ENCODE assay signal across 14 cellular contexts in the genomic region with DNA sequence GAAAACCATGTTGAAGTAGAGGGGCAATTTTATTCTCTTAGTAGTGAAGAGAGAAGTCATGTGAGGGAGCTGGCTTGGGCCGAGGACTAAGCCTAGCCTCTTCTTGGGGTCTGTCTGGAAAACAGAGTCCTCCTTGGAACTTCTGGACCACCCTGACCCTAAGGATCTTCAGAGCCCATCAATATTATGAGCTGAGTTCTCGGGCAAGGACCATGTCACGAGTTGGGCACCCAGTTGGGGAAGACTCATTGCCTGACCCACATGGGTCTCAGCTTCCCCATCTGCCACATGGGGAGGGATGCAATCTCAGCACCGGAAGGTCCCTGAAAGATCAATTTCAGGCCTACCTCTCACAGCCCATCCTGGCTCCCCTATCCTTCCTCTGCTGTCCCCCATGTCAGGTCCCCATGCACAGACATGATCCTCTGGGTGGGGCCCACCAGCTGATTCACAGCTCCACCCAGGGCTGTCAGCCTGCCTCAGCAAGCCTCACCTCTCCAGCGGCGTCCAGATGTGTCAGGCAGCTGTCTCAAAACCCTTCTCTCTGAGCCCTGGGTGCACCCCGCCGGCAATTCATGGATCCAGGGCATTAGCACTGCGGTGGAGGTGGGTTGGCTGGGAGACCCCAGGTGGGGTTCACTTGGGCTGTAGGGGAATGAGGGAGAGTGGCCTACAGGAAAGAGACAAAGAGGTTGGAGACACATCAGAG. TPM values are rescaled to one million over a fixed set of nuclear protein-coding genes. Genes with fewer than 3 reads are reported as not detected.
DNase-seq lines count a peak whose midpoint lies in the region; ATAC-seq and TF ChIP-seq lines count a peak whose summit lies in the region.
"Had no signal": no experiment of that assay in that cellular context is flagged by ENCODE, and none has a peak within 500 bp of the region (broad histone marks: within the 10 kb centered on the region; RNA-seq: fewer than 3 reads in every experiment).

No MANE protein-coding gene starts in this region.

- WGBS in testis, 2 donors, result 86 to 88% methylated on average over 9 of the region's 9 CpGs

- peaks cover 61% of the 10 kb centered on the region for H3K4me1 Mint-ChIP-seq in activated CD4-positive, alpha-beta T cell treated with anti-CD3 and anti-CD28 coated beads, Interleukin-2, amount 10 ng/mL, durations not matched to agents 24 days and 14 days
- H3K4me1 Mint-ChIP-seq in activated B cell treated with CpG ODN at 0.5 μM for 24 hours (peaks cover 71% of the 10 kb centered on the region), osteocyte (ENCODE audit: unreplicated experiment) (peaks cover 11% of the 10 kb centered on the region)

- H3K36me3 Mint-ChIP-seq in activated CD4-positive, alpha-beta T cell treated with anti-CD3 and anti-CD28 coated beads, Interleukin-2, amount 10 ng/mL, durations not matched to agents 24 days and 14 days (ENCODE audit: low read depth), result peaks cover 52% of the 10 kb centered on the region
- peaks cover 51% of the 10 kb centered on the region for H3K36me3 Mint-ChIP-seq in activated B cell treated with CpG ODN at 0.5 μM for 24 hours (ENCODE audit: low read depth)
- peaks cover under 1% of the 10 kb centered on the region for H3K36me3 Mint-ChIP-seq in osteocyte (ENCODE audit: unreplicated experiment)

- ATAC-seq in activated B cell treated with CpG ODN at 0.5 μM for 24 hours (ENCODE audit: low read depth), result no peak
- ATAC-seq in GM18520 (IDR thresholded peaks at IDR 0.05; ENCODE audit: unreplicated experiment), result no peak

- intact Hi-C loops in activated CD4-positive, alpha-beta T cell treated with anti-CD3 and anti-CD28 coated beads, Interleukin-2, amount 10 ng/mL, durations not matched to agents 24 days and 14 days (cut with micrococcal nuclease), result loop anchor here (10.0 kb wide), 1 partner anchor 1062 kb away; a partner anchor contains a TSS
- intact Hi-C loops in activated B cell treated with CpG ODN at 0.5 μM for 24 hours (cut with micrococcal nuclease), result loop anchor here (10.0 kb wide), 1 partner anchor 1062 kb away; a partner anchor contains a TSS
- intact Hi-C loops in testis (cut with DNase I; ENCODE audit: low total_unique reads), result no loop called here

- H3K36me3 ChIP-seq in testis (ENCODE audit: low read depth, missing control alignments), result no peaks in the 10 kb centered on the region
- H3K36me3 ChIP-seq: uterus had no signal

- peaks cover 10% of the 10 kb centered on the region for H3K9me3 Mint-ChIP-seq in activated CD4-positive, alpha-beta T cell treated with anti-CD3 and anti-CD28 coated beads, Interleukin-2, amount 10 ng/mL, durations not matched to agents 24 days and 14 days
- H3K9me3 Mint-ChIP-seq in activated B cell treated with CpG ODN at 0.5 μM for 24 hours (peaks cover 6% of the 10 kb centered on the region), osteocyte (ENCODE audit: unreplicated experiment) (peaks cover 3% of the 10 kb centered on the region)

- POLR2A ChIA-PET in activated B cell treated with CpG ODN at 0.5 μM for 24 hours (lab: Charles Lee), result no interaction called here

- H3K27ac Mint-ChIP-seq in activated CD4-positive, alpha-beta T cell treated with anti-CD3 and anti-CD28 coated beads, Interleukin-2, amount 10 ng/mL, durations not matched to agents 24 days and 14 days, result peak overlapping the region; percentile 96
- peak overlapping the region; percentile 74 for H3K27ac Mint-ChIP-seq in activated B cell treated with CpG ODN at 0.5 μM for 24 hours
- no peak overlapping the region for H3K27ac Mint-ChIP-seq in osteocyte (ENCODE audit: unreplicated experiment)

- CTCF ChIA-PET in activated B cell treated with CpG ODN at 0.5 μM for 24 hours (lab: Charles Lee), result interaction anchor here (0.7 to 1.6 kb wide), 3 partner anchors 11 to 854 kb away, joined by 3 to 5 read pairs (median 3); no protein-coding TSS in a partner anchor

- no peaks in the 10 kb centered on the region for H3K9me3 ChIP-seq in testis
- H3K9me3 ChIP-seq: uterus had no signal

- no peaks in the 10 kb centered on the region for H3K27me3 ChIP-seq in testis
- H3K27me3 ChIP-seq: spleen, uterus had no signal

- DNase-seq in activated CD4-positive, alpha-beta T cell treated with anti-CD3 and anti-CD28 coated beads, Interleukin-2, amount 10 ng/mL, durations not matched to agents 24 days and 14 days, result peak; percentile 61
- no peak for DNase-seq in activated CD4-positive, alpha-beta T cell treated with anti-CD3 and anti-CD28 coated beads, Interleukin-2, amount 50 U/mL, for 4 hours
- DNase-seq in activated B cell treated with CpG ODN at 0.5 μM for 24 hours (no peak), epithelial cell of prostate (ENCODE audit: low read depth, low spot score) (no peak), osteocyte (ENCODE audit: extremely low spot score, unreplicated experiment) (peak; percentile 82), NCI-H146 (lab: John Stamatoyannopoulos, UW) (no peak), testis (no peak)
- DNase-seq: ACHN, HCEC 1CT, NCI-H510A treated with DMSO at 0.1 percent for 48 hours, RPMI8226, spleen, uterus had no signal

- H3K4me3 Mint-ChIP-seq in activated CD4-positive, alpha-beta T cell treated with anti-CD3 and anti-CD28 coated beads, Interleukin-2, amount 10 ng/mL, durations not matched to agents 24 days and 14 days, result peak overlapping the region; percentile 97
- peak overlapping the region; percentile 92 for H3K4me3 Mint-ChIP-seq in activated B cell treated with CpG ODN at 0.5 μM for 24 hours
- H3K4me3 Mint-ChIP-seq in osteocyte (ENCODE audit: unreplicated experiment), result no peak overlapping the region

- TF ChIP-seq CTCF in activated B cell treated with CpG ODN at 0.5 μM for 24 hours (IDR thresholded peaks at IDR 0.05) (no peak), osteocyte (IDR thresholded peaks at IDR 0.05) (no peak), testis (IDR thresholded peaks at IDR 0.05) (no peak)

- no peak for TF ChIP-seq POLR2A in testis (IDR thresholded peaks at IDR 0.05)

- H3K27me3 Mint-ChIP-seq in activated CD4-positive, alpha-beta T cell treated with anti-CD3 and anti-CD28 coated beads, Interleukin-2, amount 10 ng/mL, durations not matched to agents 24 days and 14 days, result no peaks in the 10 kb centered on the region
- H3K27me3 Mint-ChIP-seq in activated B cell treated with CpG ODN at 0.5 μM for 24 hours (no peaks in the 10 kb centered on the region), osteocyte (ENCODE audit: unreplicated experiment) (no peaks in the 10 kb centered on the region)

- no peak overlapping the region for H3K4me3 ChIP-seq in testis

- no peaks in the 10 kb centered on the region for H3K4me1 ChIP-seq in testis

- peak overlapping the region; percentile 99 for H3K27ac ChIP-seq in epithelial cell of prostate
- H3K27ac ChIP-seq in testis, result no peak overlapping the region

RNA-seq across cellular contexts. Expression of a gene that starts 2.0 kb away (rescaled TPM):
- 19.6 and 23.0 TPM in 2 replicates for total RNA-seq in activated CD4-positive, alpha-beta T cell treated with anti-CD3 and anti-CD28 coated beads, Interleukin-2, amount 10 ng/mL, durations not matched to agents 24 days and 14 days
- total RNA-seq in activated B cell treated with CpG ODN at 0.5 μM for 24 hours (35.5 and 40.4 TPM in 2 replicates), osteocyte (27.1 and 27.6 TPM in 2 replicates), testis (10 to 100 TPM; 35.4 to 68.5 TPM)
- polyA plus RNA-seq in testis (ENCODE audit: insufficient read depth, low read depth, low replicate concordance), result 39.0 TPM

Comparison
In these comparisons a context has a peak if more than half of its experiments do, and no peak if none do; other contexts are left out.
1. DNase-seq: peak in activated CD4-positive, alpha-beta T cell treated with anti-CD3 and anti-CD28 coated beads, Interleukin-2, amount 10 ng/mL, durations not matched to agents 24 days and 14 days (single experiment) and osteocyte (single experiment); none in activated CD4-positive, alpha-beta T cell treated with anti-CD3 and anti-CD28 coated beads, Interleukin-2, amount 50 U/mL, for 4 hours (0 of 2), activated B cell treated with CpG ODN at 0.5 μM for 24 hours (single experiment), epithelial cell of prostate (single experiment), NCI-H146 (single experiment) and testis (single experiment).